ENCODE assay signal across 21 cellular contexts in genomic region chr11:114397349-114397982, GRCh38. TPM values are rescaled to one million over a fixed set of nuclear protein-coding genes. Genes with fewer than 3 reads are reported as not detected.
DNase-seq lines count a peak whose midpoint lies in the region; ATAC-seq, FAIRE-seq and TF ChIP-seq lines count a peak whose summit lies in the region.
"Had no signal": no experiment of that assay in that cellular context is flagged by ENCODE, and none has a peak within 500 bp of the region (broad histone marks: within the 10 kb centered on the region; RNA-seq: fewer than 3 reads in every experiment).

No MANE protein-coding gene starts in this region.

- no peak overlapping the region for H3K27ac ChIP-seq in CD4-positive, CD25-positive, alpha-beta regulatory T cell (ENCODE audit: insufficient read depth, low read length, poor library complexity, severe bottlenecking)
- H3K27ac ChIP-seq in HEK293 (ENCODE audit: extremely low read depth, low read depth, low read length) (no peak overlapping the region), K562 (ENCODE audit: extremely low read depth, low read depth, low read length) (peak overlapping the region; percentile 16; the same call in 1 of the 3 replicates)
- H3K27ac ChIP-seq: coronary artery, KMS-11 had no signal

- H3K9me1 ChIP-seq in K562 (ENCODE audit: control insufficient read depth, insufficient read depth, low read length) = no peaks in the 10 kb centered on the region

- intact Hi-C loops in K562 (cut with micrococcal nuclease) = no loop called here

- TF ChIP-seq POLR2A in K562 (conservative IDR thresholded peaks at IDR 0.05) = no peak

- H3K4me1 Mint-ChIP-seq in CD4-positive, CD25-positive, alpha-beta regulatory T cell = peaks cover 17 to 52% (median 32%) of the 10 kb centered on the region in 4 donors

- no peak for ATAC-seq in CD4-positive, CD25-positive, alpha-beta regulatory T cell (ENCODE audit: low read depth in 2 of 2)
- ATAC-seq in K562 (no peak), HG02610 (IDR thresholded peaks at IDR 0.05; ENCODE audit: unreplicated experiment) (no peak)
- ATAC-seq: left lung; stimulated activated memory B cell treated with anti-CD40 and anti-IgM and Interleukin-4, amounts not matched to agents 10 μg/mL and 1 μg/mL and 100 μg/mL, for 72 hours had no signal

- H3K36me3 Mint-ChIP-seq in CD4-positive, CD25-positive, alpha-beta regulatory T cell = peaks cover 7% of the 10 kb centered on the region
- H3K36me3 Mint-ChIP-seq: stimulated activated memory B cell treated with anti-CD40 and anti-IgM and Interleukin-4, amounts not matched to agents 10 μg/mL and 1 μg/mL and 100 μg/mL, for 72 hours had no signal

- TF ChIP-seq CTCF in HEK293 (tag by site-specific recombination; IDR thresholded peaks at IDR 0.05) (no peak), K562 (IDR thresholded peaks at IDR 0.05 in 2 of 3, conservative IDR thresholded peaks at IDR 0.05 in 1 of 3; ENCODE audit: insufficient read depth in 2 of 3, low read depth in 1 of 3, low read length in 3 of 3) (no peak)

- H3K9me3 Mint-ChIP-seq in CD4-positive, CD25-positive, alpha-beta regulatory T cell = no peaks in the 10 kb centered on the region
- H3K9me3 Mint-ChIP-seq: activated naive CD4-positive, alpha-beta T cell treated with anti-CD3 and anti-CD28 coated beads for 36 hours; stimulated activated memory B cell treated with anti-CD40 and anti-IgM and Interleukin-4, amounts not matched to agents 10 μg/mL and 1 μg/mL and 100 μg/mL, for 72 hours had no signal

- H3K4me3 ChIP-seq in CD4-positive, CD25-positive, alpha-beta regulatory T cell (ENCODE audit: low read depth, low read length) = no peak overlapping the region
- H3K4me3 ChIP-seq in HEK293 (ENCODE audit: low read depth, low read length) = no peak overlapping the region
- no peak overlapping the region for H3K4me3 ChIP-seq in K562
- H3K4me3 ChIP-seq: coronary artery, left lung, upper lobe of left lung had no signal

- peaks cover 29% of the 10 kb centered on the region for H3K4me1 ChIP-seq in CD4-positive, CD25-positive, alpha-beta regulatory T cell (ENCODE audit: control insufficient read depth, insufficient read depth, low read length, poor library complexity, severe bottlenecking)
- no peaks in the 10 kb centered on the region; the same call in 1 of the 2 replicates for H3K4me1 ChIP-seq in HEK293 (ENCODE audit: control insufficient read depth, insufficient read depth, low read length)
- H3K4me1 ChIP-seq in K562 (replicated peaks in 1 of 2; ENCODE audit: control insufficient read depth in 2 of 2, insufficient read depth in 2 of 2, low read length in 2 of 2) = peaks cover 3 to 22% of the 10 kb centered on the region in 2 experiments

- peak overlapping the region in 1 of 2 experiments; percentile 95; a peak in 2 of 4 replicates for H3K9ac ChIP-seq in K562 (ENCODE audit: insufficient read depth in 1 of 2, low read depth in 2 of 2, low read length in 2 of 2)
- H3K9ac ChIP-seq: KMS-11 had no signal

- no peaks in the 10 kb centered on the region for H3K27me3 ChIP-seq in CD4-positive, CD25-positive, alpha-beta regulatory T cell (ENCODE audit: control insufficient read depth, insufficient read depth, low read length)
- no peaks in the 10 kb centered on the region for H3K27me3 ChIP-seq in K562 (ENCODE audit: control insufficient read depth in 2 of 2, insufficient read depth in 2 of 2, low read length in 2 of 2)
- H3K27me3 ChIP-seq: left lung, upper lobe of left lung had no signal

- H4K20me1 ChIP-seq in K562 (replicated peaks; ENCODE audit: control insufficient read depth, insufficient read depth, low read length) = no peaks in the 10 kb centered on the region

- H3K4me2 ChIP-seq in K562 (ENCODE audit: insufficient read depth, low read length) = peak overlapping the region; percentile 37
- H3K4me2 ChIP-seq: KMS-11 had no signal

- no peak for TF ChIP-seq EP300 in K562 (IDR thresholded peaks at IDR 0.05; ENCODE audit: low read length)

- H3K9me3 ChIP-seq in CD4-positive, CD25-positive, alpha-beta regulatory T cell (ENCODE audit: control insufficient read depth in 2 of 2, low read length in 2 of 2) = no peaks in the 10 kb centered on the region
- H3K9me3 ChIP-seq in HEK293 (ENCODE audit: control insufficient read depth, insufficient read depth, low read depth, low read length) (no peaks in the 10 kb centered on the region), K562 (replicated peaks; ENCODE audit: control insufficient read depth, insufficient read depth, low read depth, low read length) (no peaks in the 10 kb centered on the region)
- H3K9me3 ChIP-seq: left lung, upper lobe of left lung had no signal

- DNase-seq in CD4-positive, CD25-positive, alpha-beta regulatory T cell = no peak
- peak in 1 of 4 experiments; percentile 15 for DNase-seq in K562 (ENCODE audit: extremely low read depth in 1 of 4, low spot score in 3 of 4)
- peak; percentile 17 for DNase-seq in midbrain (lab: John Stamatoyannopoulos, UW)
- no peak for DNase-seq in stimulated activated CD4-positive, alpha-beta T cell treated with anti-CD3 and anti-CD28 coated beads, Interleukin-2, amount 100 ng/mL, for 24 hours
- no peak for DNase-seq in NK-92 (lab: John Stamatoyannopoulos, UW; ENCODE audit: unreplicated experiment)
- DNase-seq: activated CD4-positive, alpha-beta T cell treated with anti-CD3 and anti-CD28 coated beads, Interleukin-2, amount 50 U/mL, for 1 hour; activated CD8-positive, alpha-beta memory T cell treated with anti-CD3 and anti-CD28 coated beads, Interleukin-2, amount 50 U/mL, for 48 hours; activated naive CD4-positive, alpha-beta T cell treated with anti-CD3 and anti-CD28 coated beads for 36 hours; Calu3; left lung; NCI-H1105 treated with DMSO at 0.1 percent for 48 hours; NCI-H2171; NCI-H82; stimulated activated CD4-positive, alpha-beta T cell treated with anti-CD3 and anti-CD28 coated beads, Interleukin-15, amount 100 ng/mL, for 24 hours; upper lobe of left lung had no signal

- no peak for TF ChIP-seq RAD21 in K562 (CRISPR knock-in tag; conservative IDR thresholded peaks at IDR 0.05 in 1 of 2, IDR thresholded peaks at IDR 0.05 in 1 of 2)

- H2AFZ ChIP-seq in K562 (ENCODE audit: low read depth, low read length) = no peak overlapping the region

- H3K4me3 Mint-ChIP-seq in CD4-positive, CD25-positive, alpha-beta regulatory T cell = peak overlapping the region in 1 of 4 donors; percentile 14
- H3K4me3 Mint-ChIP-seq: activated naive CD4-positive, alpha-beta T cell treated with anti-CD3 and anti-CD28 coated beads for 36 hours; stimulated activated memory B cell treated with anti-CD40 and anti-IgM and Interleukin-4, amounts not matched to agents 10 μg/mL and 1 μg/mL and 100 μg/mL, for 72 hours had no signal

- 21% methylated on average over 2 of the region's 2 CpGs for whole genome bisulfite sequencing in K562 (ENCODE audit: insufficient coverage, low coverage, missing lambda C conversion rate)

- no peak for FAIRE-seq in K562 (lab: Jason Lieb, UNC)
- FAIRE-seq: GM19239 had no signal

- no TSS peak for BruUV-seq in K562 (replicated peaks; lab: Mats Ljungman, UMichigan)

- CTCF ChIA-PET in HEK293 (lab: Yijun Ruan, JAX) (interaction anchor here (0.7 kb wide), 1 partner anchor 172 kb away, joined by 4 read pairs; no protein-coding TSS in a partner anchor), K562 (lab: Yijun Ruan, JAX; ENCODE audit: low intra/inter-chr PET ratio) (no interaction called here)

- POLR2A ChIA-PET in HEK293 (lab: Yijun Ruan, JAX) = interaction anchor here (1.0 to 1.1 kb wide), 2 partner anchors 17 to 42 kb away, joined by 4 to 5 read pairs; partner anchors contain the start of gene REXO2
- POLR2A ChIA-PET in K562 (lab: Yijun Ruan, JAX) = interaction anchor here (1.0 kb wide), 2 partner anchors 17 to 42 kb away, joined by 3 read pairs; partner anchors contain the start of gene REXO2

- in situ Hi-C loops in K562 (cut with MboI) = no loop called here

- H3K27ac Mint-ChIP-seq in CD4-positive, CD25-positive, alpha-beta regulatory T cell = peak overlapping the region in 2 of 3 donors; percentile 12 to 83
- H3K27ac Mint-ChIP-seq: activated naive CD4-positive, alpha-beta T cell treated with anti-CD3 and anti-CD28 coated beads for 36 hours; stimulated activated memory B cell treated with anti-CD40 and anti-IgM and Interleukin-4, amounts not matched to agents 10 μg/mL and 1 μg/mL and 100 μg/mL, for 72 hours had no signal

- H3K79me2 ChIP-seq in K562 (ENCODE audit: control insufficient read depth, insufficient read depth, low read length) = peaks cover 47% of the 10 kb centered on the region

- H3K27me3 Mint-ChIP-seq in CD4-positive, CD25-positive, alpha-beta regulatory T cell = peaks cover 12% of the 10 kb centered on the region
- H3K27me3 Mint-ChIP-seq: stimulated activated memory B cell treated with anti-CD40 and anti-IgM and Interleukin-4, amounts not matched to agents 10 μg/mL and 1 μg/mL and 100 μg/mL, for 72 hours had no signal

- H3K36me3 ChIP-seq in CD4-positive, CD25-positive, alpha-beta regulatory T cell (ENCODE audit: control insufficient read depth, insufficient read depth, low read length) = no peaks in the 10 kb centered on the region
- H3K36me3 ChIP-seq in HEK293 (ENCODE audit: control insufficient read depth in 2 of 2, insufficient read depth in 1 of 2, low read length in 2 of 2) = no peaks in the 10 kb centered on the region
- peaks cover under 1% of the 10 kb centered on the region; the same call in 1 of the 3 replicates for H3K36me3 ChIP-seq in K562 (ENCODE audit: control insufficient read depth, insufficient read depth, low read length)
- H3K36me3 ChIP-seq: left lung, upper lobe of left lung had no signal

RNA-seq across cellular contexts. Expression of gene C11orf71, which starts 2.8 kb away (rescaled TPM):
- total RNA-seq in CD4-positive, CD25-positive, alpha-beta regulatory T cell = 15.4 TPM
- 10 to 100 TPM; 11.4 to 17.2 (median 16.0) TPM for polyA plus RNA-seq in CD4-positive, CD25-positive, alpha-beta regulatory T cell
- 9.9 and 10.7 TPM in 2 replicates for total RNA-seq in K562 (2011; cell fraction: chromatin; rRNA removed; ENCODE audit: low replicate concordance)
- total RNA-seq in K562 (2011; cell fraction: nucleolus; rRNA removed) = 12.2 and 15.2 TPM in 2 replicates
- 17.1 and 20.5 TPM in 2 replicates for total RNA-seq in K562 (2011; cell fraction: nucleoplasm; rRNA removed)
- total RNA-seq in K562 (2014; rRNA removed) = 10.1 and 13.4 TPM in 2 replicates
- 8.0 and 8.5 TPM in 2 replicates for total RNA-seq in K562 (2014; rRNA removed; fragmentation: Illumina TruSeq; extraction: Trizol)
- 8.9 and 9.1 TPM in 2 replicates for total RNA-seq in K562 (2015; rRNA removed; fragmentation: Illumina TruSeq; extraction: Trizol)
- 10.4 and 10.8 TPM in 2 replicates for total RNA-seq in K562 (2021)
- polyA plus RNA-seq in K562 (2011; rRNA removed) = 13.6 and 15.1 TPM in 2 replicates
- polyA plus RNA-seq in K562 (2011; cell fraction: cytosol; rRNA removed) = 12.2 and 14.2 TPM in 2 replicates
- 26.7 and 27.3 TPM in 2 replicates for polyA plus RNA-seq in K562 (2011; cell fraction: nucleus; rRNA removed)
- polyA plus RNA-seq in K562 (2012) = 8.5 and 11.0 TPM in 2 replicates
- polyA plus RNA-seq in K562 (2014; fragmentation: Illumina TruSeq; extraction: Trizol) = 8.8 and 8.9 TPM in 2 replicates
- 1 to 10 TPM; 2.9 to 4.3 TPM for polyA plus RNA-seq in K562 (2014; fragmentation: Nextera tagmentation; extraction: Ambion mirVana)
- polyA plus RNA-seq in K562 (2014; rRNA removed) = 14.7 and 19.5 TPM in 2 replicates
- polyA minus RNA-seq in K562 (2011; rRNA and poly(A)+ RNA removed) = 12.7 and 13.4 TPM in 2 replicates
- polyA minus RNA-seq in K562 (2011; cell fraction: cytosol; rRNA and poly(A)+ RNA removed) = 1.1 and 2.8 TPM in 2 replicates
- polyA minus RNA-seq in K562 (2011; cell fraction: nucleus; rRNA and poly(A)+ RNA removed) = 18.3 and 35.2 TPM in 2 replicates

RNA-seq across cellular contexts. Expression of gene RBM7, which starts 3.0 kb away (rescaled TPM):
- total RNA-seq in CD4-positive, CD25-positive, alpha-beta regulatory T cell = 57.2 TPM
- polyA plus RNA-seq in CD4-positive, CD25-positive, alpha-beta regulatory T cell = 10 to 100 TPM; 28.7 to 37.1 (median 30.6) TPM
- 21.4 and 46.2 TPM in 2 replicates for total RNA-seq in K562 (2011; cell fraction: chromatin; rRNA removed; ENCODE audit: low replicate concordance)
- 11.5 and 13.2 TPM in 2 replicates for total RNA-seq in K562 (2011; cell fraction: nucleolus; rRNA removed)
- total RNA-seq in K562 (2011; cell fraction: nucleoplasm; rRNA removed) = 29.8 and 46.6 TPM in 2 replicates
- total RNA-seq in K562 (2014; rRNA removed) = 21.7 and 27.4 TPM in 2 replicates
- 42.2 and 52.5 TPM in 2 replicates for total RNA-seq in K562 (2014; rRNA removed; fragmentation: Illumina TruSeq; extraction: Trizol)
- total RNA-seq in K562 (2015; rRNA removed; fragmentation: Illumina TruSeq; extraction: Trizol) = 45.7 and 49.6 TPM in 2 replicates
- 28.5 and 31.3 TPM in 2 replicates for total RNA-seq in K562 (2021)
- polyA plus RNA-seq in K562 (2011; rRNA removed) = 59.2 and 72.0 TPM in 2 replicates
- 22.4 and 30.6 TPM in 2 replicates for polyA plus RNA-seq in K562 (2011; cell fraction: cytosol; rRNA removed)
- 18.0 and 25.0 TPM in 2 replicates for polyA plus RNA-seq in K562 (2011; cell fraction: nucleus; rRNA removed)
- 34.4 and 36.6 TPM in 2 replicates for polyA plus RNA-seq in K562 (2012)
- polyA plus RNA-seq in K562 (2014; fragmentation: Illumina TruSeq; extraction: Trizol) = 54.0 and 55.7 TPM in 2 replicates
- polyA plus RNA-seq in K562 (2014; fragmentation: Nextera tagmentation; extraction: Ambion mirVana) = 10 to 100 TPM; 62.7 to 76.8 TPM
- 24.1 and 26.0 TPM in 2 replicates for polyA plus RNA-seq in K562 (2014; rRNA removed)
- polyA minus RNA-seq in K562 (2011; rRNA and poly(A)+ RNA removed) = 128 and 147 TPM in 2 replicates
- 32.9 and 51.4 TPM in 2 replicates for polyA minus RNA-seq in K562 (2011; cell fraction: cytosol; rRNA and poly(A)+ RNA removed)
- 19.3 and 37.4 TPM in 2 replicates for polyA minus RNA-seq in K562 (2011; cell fraction: nucleus; rRNA and poly(A)+ RNA removed)

RNA-seq across cellular contexts. Expression of gene REXO2, which starts 41.8 kb away (rescaled TPM):
- 44.1 TPM for total RNA-seq in CD4-positive, CD25-positive, alpha-beta regulatory T cell
- 10 to 100 TPM; 70.3 to 88.5 (median 77.0) TPM for polyA plus RNA-seq in CD4-positive, CD25-positive, alpha-beta regulatory T cell
- 59.0 and 162 TPM in 2 replicates for total RNA-seq in K562 (2011; cell fraction: chromatin; rRNA removed; ENCODE audit: low replicate concordance)
- 39.7 and 55.5 TPM in 2 replicates for total RNA-seq in K562 (2011; cell fraction: nucleolus; rRNA removed)
- 103 and 134 TPM in 2 replicates for total RNA-seq in K562 (2011; cell fraction: nucleoplasm; rRNA removed)
- total RNA-seq in K562 (2014; rRNA removed) (173 and 189 TPM in 2 replicates), K562 (2014; rRNA removed; fragmentation: Illumina TruSeq; extraction: Trizol) (204 and 225 TPM in 2 replicates), K562 (2015; rRNA removed; fragmentation: Illumina TruSeq; extraction: Trizol) (184 and 193 TPM in 2 replicates), K562 (2021) (144 and 145 TPM in 2 replicates)
- polyA plus RNA-seq in K562 (2011; rRNA removed) (281 and 370 TPM in 2 replicates), K562 (2014; fragmentation: Illumina TruSeq; extraction: Trizol) (179 and 230 TPM in 2 replicates), K562 (2014; fragmentation: Nextera tagmentation; extraction: Ambion mirVana) (100 to 1,000 TPM; 143 to 151 TPM), K562 (2014; rRNA removed) (262 and 285 TPM in 2 replicates)
- 132 and 167 TPM in 2 replicates for polyA plus RNA-seq in K562 (2011; cell fraction: cytosol; rRNA removed)
- 148 and 204 TPM in 2 replicates for polyA plus RNA-seq in K562 (2011; cell fraction: nucleus; rRNA removed)
- polyA plus RNA-seq in K562 (2012) = 129 and 178 TPM in 2 replicates
- 89.4 and 92.6 TPM in 2 replicates for polyA minus RNA-seq in K562 (2011; rRNA and poly(A)+ RNA removed)
- 49.7 and 57.9 TPM in 2 replicates for polyA minus RNA-seq in K562 (2011; cell fraction: cytosol; rRNA and poly(A)+ RNA removed)
- polyA minus RNA-seq in K562 (2011; cell fraction: nucleus; rRNA and poly(A)+ RNA removed) = 53.0 and 98.5 TPM in 2 replicates
